ENCODE assay signal across 1 cellular context in genomic region chr7:137469191-137469811, GRCh38.
TF ChIP-seq lines count a peak whose summit lies in the region.

No MANE protein-coding gene starts in this region.

TF ChIP-seq in endothelial cell of umbilical vein, 7 proteins besides CTCF, POLR2A, EP300 and RAD21 (continued from another document):
- TF ChIP-seq JUN (IDR thresholded peaks at IDR 0.05; ENCODE audit: borderline replicate concordance, insufficient read depth, insufficient read length, low read depth): no peak
- no peak for TF ChIP-seq MAX (IDR thresholded peaks at IDR 0.05; ENCODE audit: insufficient read depth, insufficient read length)
